ENCODE assay signal across 22 cellular contexts in genomic region chr18:58060254-58060653, GRCh38.
"Had no signal": no experiment of that assay in that cellular context is flagged by ENCODE, and none has a peak within 500 bp of the region (broad histone marks: within the 10 kb centered on the region; RNA-seq: fewer than 3 reads in every experiment).

No MANE protein-coding gene starts in this region.

- H3K9me3 Mint-ChIP-seq: immature natural killer cell; mesothelial cell of epicardium; naive B cell; naive thymus-derived CD8-positive, alpha-beta T cell had no signal

- H3K9me3 ChIP-seq: esophagus squamous epithelium, gastrocnemius medialis, heart left ventricle, left lung, lower lobe of right lung, mucosa of descending colon had no signal

- H3K27ac ChIP-seq: coronary artery, dorsolateral prefrontal cortex, esophagus squamous epithelium, gastrocnemius medialis, heart left ventricle, hepatocyte, left lung, lower lobe of right lung had no signal

- H3K27ac Mint-ChIP-seq: immature natural killer cell; naive B cell; naive thymus-derived CD8-positive, alpha-beta T cell had no signal

- DNase-seq: dermis blood vessel endothelial cell; dorsolateral prefrontal cortex; effector CD4-positive, alpha-beta T cell; effector memory CD4-positive, alpha-beta T cell; esophagus squamous epithelium; foreskin fibroblast; foreskin melanocyte; gastrocnemius medialis; heart left ventricle; hypothalamus; immature natural killer cell; left cardiac atrium; left lung; left ventricle myocardium superior; lower lobe of right lung; mesenchymal stem cell; mucosa of descending colon; naive B cell; naive thymus-derived CD8-positive, alpha-beta T cell had no signal

- H3K4me1 Mint-ChIP-seq: immature natural killer cell; naive thymus-derived CD8-positive, alpha-beta T cell had no signal

- H3K36me3 Mint-ChIP-seq: naive B cell; naive thymus-derived CD8-positive, alpha-beta T cell had no signal

- H3K27me3 ChIP-seq: esophagus squamous epithelium, gastrocnemius medialis, heart left ventricle, hepatocyte, left lung had no signal

- ATAC-seq: gastrocnemius medialis; heart left ventricle; left cardiac atrium; left lung; left ventricle myocardium superior; lower lobe of right lung; mucosa of descending colon; naive thymus-derived CD8-positive, alpha-beta T cell had no signal

- H3K4me3 ChIP-seq: coronary artery, dorsolateral prefrontal cortex, esophagus squamous epithelium, gastrocnemius medialis, heart left ventricle, hepatocyte, left lung, lower lobe of right lung, mucosa of descending colon had no signal

- H3K4me1 ChIP-seq: esophagus squamous epithelium, gastrocnemius medialis, heart left ventricle had no signal

- H3K4me3 Mint-ChIP-seq: immature natural killer cell; mesothelial cell of epicardium; naive B cell; naive thymus-derived CD8-positive, alpha-beta T cell had no signal

- H3K27me3 Mint-ChIP-seq: naive B cell had no signal

- H3K36me3 ChIP-seq: esophagus squamous epithelium, gastrocnemius medialis, heart left ventricle, left lung, lower lobe of right lung had no signal
